1 cellular context compared by ENCODE assay signal in the genomic region with DNA sequence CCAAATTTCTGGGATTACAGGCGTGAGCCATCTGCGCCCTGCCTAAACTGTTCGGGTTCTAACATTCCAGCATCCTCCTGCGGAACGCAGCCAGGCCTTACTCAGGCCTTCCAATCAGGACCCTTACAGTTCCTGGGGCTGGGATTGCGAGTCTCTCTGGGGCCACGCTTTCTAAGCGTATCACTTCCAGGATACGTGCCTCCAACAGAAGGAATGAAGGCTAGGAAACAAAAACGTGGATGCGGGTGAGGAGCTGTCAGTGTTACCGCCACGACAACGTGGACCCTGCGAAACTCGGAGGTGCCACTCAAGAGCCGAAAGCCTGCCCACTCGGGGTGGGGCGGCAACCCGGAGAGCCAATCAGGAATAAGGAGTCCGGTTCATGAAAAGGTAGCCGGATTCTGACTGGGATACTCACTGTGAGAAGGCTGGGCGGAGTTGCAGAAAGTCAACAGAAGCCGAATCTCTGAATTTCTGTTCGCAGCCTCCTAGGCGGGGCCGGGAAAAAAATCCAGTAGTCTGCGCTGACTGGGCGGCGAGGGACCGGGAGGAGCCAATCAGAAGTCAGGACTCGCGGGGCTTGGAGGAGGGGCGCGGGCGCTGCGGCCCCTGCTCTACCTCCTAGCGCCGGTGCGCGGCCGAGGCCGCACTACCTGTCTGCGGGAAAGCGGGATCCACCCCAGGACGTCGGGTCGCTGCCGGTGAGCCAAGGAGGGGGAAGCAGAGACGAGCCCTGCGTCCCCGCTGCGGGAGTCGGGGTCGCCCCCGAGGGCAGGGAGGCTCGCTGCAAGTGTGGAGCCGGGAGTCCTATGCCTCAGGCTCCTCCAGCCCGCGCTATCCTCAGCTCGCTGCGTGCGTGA.
TF ChIP-seq lines count a peak whose summit lies in the region.

A gene with protein sequence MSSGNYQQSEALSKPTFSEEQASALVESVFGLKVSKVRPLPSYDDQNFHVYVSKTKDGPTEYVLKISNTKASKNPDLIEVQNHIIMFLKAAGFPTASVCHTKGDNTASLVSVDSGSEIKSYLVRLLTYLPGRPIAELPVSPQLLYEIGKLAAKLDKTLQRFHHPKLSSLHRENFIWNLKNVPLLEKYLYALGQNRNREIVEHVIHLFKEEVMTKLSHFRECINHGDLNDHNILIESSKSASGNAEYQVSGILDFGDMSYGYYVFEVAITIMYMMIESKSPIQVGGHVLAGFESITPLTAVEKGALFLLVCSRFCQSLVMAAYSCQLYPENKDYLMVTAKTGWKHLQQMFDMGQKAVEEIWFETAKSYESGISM (plus strand): TSS at position 607 of the 860 bp plus-strand sequence. CDS start 5,512 bp downstream, outside the sequence.

TF ChIP-seq in K562, 482 proteins besides CTCF, POLR2A, EP300 and RAD21 (continued from another document and continues in another):
- TF ChIP-seq, protein P1, sequence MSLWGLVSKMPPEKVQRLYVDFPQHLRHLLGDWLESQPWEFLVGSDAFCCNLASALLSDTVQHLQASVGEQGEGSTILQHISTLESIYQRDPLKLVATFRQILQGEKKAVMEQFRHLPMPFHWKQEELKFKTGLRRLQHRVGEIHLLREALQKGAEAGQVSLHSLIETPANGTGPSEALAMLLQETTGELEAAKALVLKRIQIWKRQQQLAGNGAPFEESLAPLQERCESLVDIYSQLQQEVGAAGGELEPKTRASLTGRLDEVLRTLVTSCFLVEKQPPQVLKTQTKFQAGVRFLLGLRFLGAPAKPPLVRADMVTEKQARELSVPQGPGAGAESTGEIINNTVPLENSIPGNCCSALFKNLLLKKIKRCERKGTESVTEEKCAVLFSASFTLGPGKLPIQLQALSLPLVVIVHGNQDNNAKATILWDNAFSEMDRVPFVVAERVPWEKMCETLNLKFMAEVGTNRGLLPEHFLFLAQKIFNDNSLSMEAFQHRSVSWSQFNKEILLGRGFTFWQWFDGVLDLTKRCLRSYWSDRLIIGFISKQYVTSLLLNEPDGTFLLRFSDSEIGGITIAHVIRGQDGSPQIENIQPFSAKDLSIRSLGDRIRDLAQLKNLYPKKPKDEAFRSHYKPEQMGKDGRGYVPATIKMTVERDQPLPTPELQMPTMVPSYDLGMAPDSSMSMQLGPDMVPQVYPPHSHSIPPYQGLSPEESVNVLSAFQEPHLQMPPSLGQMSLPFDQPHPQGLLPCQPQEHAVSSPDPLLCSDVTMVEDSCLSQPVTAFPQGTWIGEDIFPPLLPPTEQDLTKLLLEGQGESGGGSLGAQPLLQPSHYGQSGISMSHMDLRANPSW (CRISPR knock-in tag; IDR thresholded peaks at IDR 0.05), result no peak
- TF ChIP-seq, protein P2, sequence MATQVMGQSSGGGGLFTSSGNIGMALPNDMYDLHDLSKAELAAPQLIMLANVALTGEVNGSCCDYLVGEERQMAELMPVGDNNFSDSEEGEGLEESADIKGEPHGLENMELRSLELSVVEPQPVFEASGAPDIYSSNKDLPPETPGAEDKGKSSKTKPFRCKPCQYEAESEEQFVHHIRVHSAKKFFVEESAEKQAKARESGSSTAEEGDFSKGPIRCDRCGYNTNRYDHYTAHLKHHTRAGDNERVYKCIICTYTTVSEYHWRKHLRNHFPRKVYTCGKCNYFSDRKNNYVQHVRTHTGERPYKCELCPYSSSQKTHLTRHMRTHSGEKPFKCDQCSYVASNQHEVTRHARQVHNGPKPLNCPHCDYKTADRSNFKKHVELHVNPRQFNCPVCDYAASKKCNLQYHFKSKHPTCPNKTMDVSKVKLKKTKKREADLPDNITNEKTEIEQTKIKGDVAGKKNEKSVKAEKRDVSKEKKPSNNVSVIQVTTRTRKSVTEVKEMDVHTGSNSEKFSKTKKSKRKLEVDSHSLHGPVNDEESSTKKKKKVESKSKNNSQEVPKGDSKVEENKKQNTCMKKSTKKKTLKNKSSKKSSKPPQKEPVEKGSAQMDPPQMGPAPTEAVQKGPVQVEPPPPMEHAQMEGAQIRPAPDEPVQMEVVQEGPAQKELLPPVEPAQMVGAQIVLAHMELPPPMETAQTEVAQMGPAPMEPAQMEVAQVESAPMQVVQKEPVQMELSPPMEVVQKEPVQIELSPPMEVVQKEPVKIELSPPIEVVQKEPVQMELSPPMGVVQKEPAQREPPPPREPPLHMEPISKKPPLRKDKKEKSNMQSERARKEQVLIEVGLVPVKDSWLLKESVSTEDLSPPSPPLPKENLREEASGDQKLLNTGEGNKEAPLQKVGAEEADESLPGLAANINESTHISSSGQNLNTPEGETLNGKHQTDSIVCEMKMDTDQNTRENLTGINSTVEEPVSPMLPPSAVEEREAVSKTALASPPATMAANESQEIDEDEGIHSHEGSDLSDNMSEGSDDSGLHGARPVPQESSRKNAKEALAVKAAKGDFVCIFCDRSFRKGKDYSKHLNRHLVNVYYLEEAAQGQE (CRISPR knock-in tag; IDR thresholded peaks at IDR 0.05; ENCODE audit: low read depth), result 0 out of 2 replicates have a peak, but pooled peaks have one; percentile 38
- TF ChIP-seq, protein P3, sequence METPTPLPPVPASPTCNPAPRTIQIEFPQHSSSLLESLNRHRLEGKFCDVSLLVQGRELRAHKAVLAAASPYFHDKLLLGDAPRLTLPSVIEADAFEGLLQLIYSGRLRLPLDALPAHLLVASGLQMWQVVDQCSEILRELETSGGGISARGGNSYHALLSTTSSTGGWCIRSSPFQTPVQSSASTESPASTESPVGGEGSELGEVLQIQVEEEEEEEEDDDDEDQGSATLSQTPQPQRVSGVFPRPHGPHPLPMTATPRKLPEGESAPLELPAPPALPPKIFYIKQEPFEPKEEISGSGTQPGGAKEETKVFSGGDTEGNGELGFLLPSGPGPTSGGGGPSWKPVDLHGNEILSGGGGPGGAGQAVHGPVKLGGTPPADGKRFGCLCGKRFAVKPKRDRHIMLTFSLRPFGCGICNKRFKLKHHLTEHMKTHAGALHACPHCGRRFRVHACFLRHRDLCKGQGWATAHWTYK (CRISPR knock-in tag; IDR thresholded peaks at IDR 0.05), result 0 out of 2 replicates have a peak, but pooled peaks have one; percentile 32
- TF ChIP-seq CXXC5 (CRISPR knock-in tag; IDR thresholded peaks at IDR 0.05), result peak; percentile 75
- peak in 1 of 2 experiments; percentile 78; a peak in 2 of 4 replicates for TF ChIP-seq HDAC1 (IDR thresholded peaks at IDR 0.05)
- peak; percentile 53 for TF ChIP-seq HMGN3 (IDR thresholded peaks at IDR 0.05; ENCODE audit: borderline replicate concordance, extremely low read depth, insufficient read length, low read depth, low read length)
- TF ChIP-seq ZEB2 (IDR thresholded peaks at IDR 0.05), result peak; percentile 46; the same call in 1 of the 2 replicates
- TF ChIP-seq SUPT5H (IDR thresholded peaks at IDR 0.05), result peak; percentile 57; the same call in 1 of the 2 replicates
- no peak for TF ChIP-seq FOXM1 (IDR thresholded peaks at IDR 0.05; ENCODE audit: low read depth)
- TF ChIP-seq FOXM1 (CRISPR knock-in tag; IDR thresholded peaks at IDR 0.05; ENCODE audit: low read depth), result peak; percentile 86
- 0 out of 2 replicates have a peak, but pooled peaks have one; percentile 20 for TF ChIP-seq ATF7 (IDR thresholded peaks at IDR 0.05)
- TF ChIP-seq NCOA4 (IDR thresholded peaks at IDR 0.05; ENCODE audit: partially characterized antibody), result no peak
- TF ChIP-seq ATF1 (CRISPR knock-in tag; IDR thresholded peaks at IDR 0.05), result no peak
- TF ChIP-seq ATF1 (tag; IDR thresholded peaks at IDR 0.05), result peak; percentile 69; the same call in 1 of the 2 replicates
- TF ChIP-seq, protein P4, sequence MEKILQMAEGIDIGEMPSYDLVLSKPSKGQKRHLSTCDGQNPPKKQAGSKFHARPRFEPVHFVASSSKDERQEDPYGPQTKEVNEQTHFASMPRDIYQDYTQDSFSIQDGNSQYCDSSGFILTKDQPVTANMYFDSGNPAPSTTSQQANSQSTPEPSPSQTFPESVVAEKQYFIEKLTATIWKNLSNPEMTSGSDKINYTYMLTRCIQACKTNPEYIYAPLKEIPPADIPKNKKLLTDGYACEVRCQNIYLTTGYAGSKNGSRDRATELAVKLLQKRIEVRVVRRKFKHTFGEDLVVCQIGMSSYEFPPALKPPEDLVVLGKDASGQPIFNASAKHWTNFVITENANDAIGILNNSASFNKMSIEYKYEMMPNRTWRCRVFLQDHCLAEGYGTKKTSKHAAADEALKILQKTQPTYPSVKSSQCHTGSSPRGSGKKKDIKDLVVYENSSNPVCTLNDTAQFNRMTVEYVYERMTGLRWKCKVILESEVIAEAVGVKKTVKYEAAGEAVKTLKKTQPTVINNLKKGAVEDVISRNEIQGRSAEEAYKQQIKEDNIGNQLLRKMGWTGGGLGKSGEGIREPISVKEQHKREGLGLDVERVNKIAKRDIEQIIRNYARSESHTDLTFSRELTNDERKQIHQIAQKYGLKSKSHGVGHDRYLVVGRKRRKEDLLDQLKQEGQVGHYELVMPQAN (IDR thresholded peaks at IDR 0.05; ENCODE audit: borderline replicate concordance), result peak; percentile 89
- TF ChIP-seq SAP30 (IDR thresholded peaks at IDR 0.05; ENCODE audit: borderline replicate concordance, insufficient read depth, low read depth, low read length, poor library complexity, severe bottlenecking), result peak; percentile 71
- TF ChIP-seq FOXK2 (conservative IDR thresholded peaks at IDR 0.05 in 1 of 2, IDR thresholded peaks at IDR 0.05 in 1 of 2; ENCODE audit: low read depth in 2 of 2), result peak; percentile 51 to 63; a peak in 2 of 4 replicates
- no peak for TF ChIP-seq RBM17 (IDR thresholded peaks at IDR 0.05; ENCODE audit: borderline replicate concordance, low read depth, low read length)
- peak; percentile 83 for TF ChIP-seq RB1 (IDR thresholded peaks at IDR 0.05; ENCODE audit: low read depth)
- TF ChIP-seq ZBTB7A (IDR thresholded peaks at IDR 0.05; ENCODE audit: borderline replicate concordance, control insufficient read depth, low read depth, low read length), result peak; percentile 88; the same call in 1 of the 2 replicates
- peak; percentile 81 to 83 for TF ChIP-seq NRF1 (conservative IDR thresholded peaks at IDR 0.05 in 1 of 2, IDR thresholded peaks at IDR 0.05 in 1 of 2)
- peak; percentile 11; the same call in 1 of the 2 replicates for TF ChIP-seq ARID1B (IDR thresholded peaks at IDR 0.05)
- TF ChIP-seq SP2 (IDR thresholded peaks at IDR 0.05; ENCODE audit: extremely low read depth, low read depth, low read length, poor library complexity, severe bottlenecking), result peak; percentile 38
- peak; percentile 44 for TF ChIP-seq TAF1 (IDR thresholded peaks at IDR 0.05; ENCODE audit: control insufficient read depth, extremely low read depth, insufficient read depth, low read length, severe bottlenecking)
- TF ChIP-seq, protein P5, sequence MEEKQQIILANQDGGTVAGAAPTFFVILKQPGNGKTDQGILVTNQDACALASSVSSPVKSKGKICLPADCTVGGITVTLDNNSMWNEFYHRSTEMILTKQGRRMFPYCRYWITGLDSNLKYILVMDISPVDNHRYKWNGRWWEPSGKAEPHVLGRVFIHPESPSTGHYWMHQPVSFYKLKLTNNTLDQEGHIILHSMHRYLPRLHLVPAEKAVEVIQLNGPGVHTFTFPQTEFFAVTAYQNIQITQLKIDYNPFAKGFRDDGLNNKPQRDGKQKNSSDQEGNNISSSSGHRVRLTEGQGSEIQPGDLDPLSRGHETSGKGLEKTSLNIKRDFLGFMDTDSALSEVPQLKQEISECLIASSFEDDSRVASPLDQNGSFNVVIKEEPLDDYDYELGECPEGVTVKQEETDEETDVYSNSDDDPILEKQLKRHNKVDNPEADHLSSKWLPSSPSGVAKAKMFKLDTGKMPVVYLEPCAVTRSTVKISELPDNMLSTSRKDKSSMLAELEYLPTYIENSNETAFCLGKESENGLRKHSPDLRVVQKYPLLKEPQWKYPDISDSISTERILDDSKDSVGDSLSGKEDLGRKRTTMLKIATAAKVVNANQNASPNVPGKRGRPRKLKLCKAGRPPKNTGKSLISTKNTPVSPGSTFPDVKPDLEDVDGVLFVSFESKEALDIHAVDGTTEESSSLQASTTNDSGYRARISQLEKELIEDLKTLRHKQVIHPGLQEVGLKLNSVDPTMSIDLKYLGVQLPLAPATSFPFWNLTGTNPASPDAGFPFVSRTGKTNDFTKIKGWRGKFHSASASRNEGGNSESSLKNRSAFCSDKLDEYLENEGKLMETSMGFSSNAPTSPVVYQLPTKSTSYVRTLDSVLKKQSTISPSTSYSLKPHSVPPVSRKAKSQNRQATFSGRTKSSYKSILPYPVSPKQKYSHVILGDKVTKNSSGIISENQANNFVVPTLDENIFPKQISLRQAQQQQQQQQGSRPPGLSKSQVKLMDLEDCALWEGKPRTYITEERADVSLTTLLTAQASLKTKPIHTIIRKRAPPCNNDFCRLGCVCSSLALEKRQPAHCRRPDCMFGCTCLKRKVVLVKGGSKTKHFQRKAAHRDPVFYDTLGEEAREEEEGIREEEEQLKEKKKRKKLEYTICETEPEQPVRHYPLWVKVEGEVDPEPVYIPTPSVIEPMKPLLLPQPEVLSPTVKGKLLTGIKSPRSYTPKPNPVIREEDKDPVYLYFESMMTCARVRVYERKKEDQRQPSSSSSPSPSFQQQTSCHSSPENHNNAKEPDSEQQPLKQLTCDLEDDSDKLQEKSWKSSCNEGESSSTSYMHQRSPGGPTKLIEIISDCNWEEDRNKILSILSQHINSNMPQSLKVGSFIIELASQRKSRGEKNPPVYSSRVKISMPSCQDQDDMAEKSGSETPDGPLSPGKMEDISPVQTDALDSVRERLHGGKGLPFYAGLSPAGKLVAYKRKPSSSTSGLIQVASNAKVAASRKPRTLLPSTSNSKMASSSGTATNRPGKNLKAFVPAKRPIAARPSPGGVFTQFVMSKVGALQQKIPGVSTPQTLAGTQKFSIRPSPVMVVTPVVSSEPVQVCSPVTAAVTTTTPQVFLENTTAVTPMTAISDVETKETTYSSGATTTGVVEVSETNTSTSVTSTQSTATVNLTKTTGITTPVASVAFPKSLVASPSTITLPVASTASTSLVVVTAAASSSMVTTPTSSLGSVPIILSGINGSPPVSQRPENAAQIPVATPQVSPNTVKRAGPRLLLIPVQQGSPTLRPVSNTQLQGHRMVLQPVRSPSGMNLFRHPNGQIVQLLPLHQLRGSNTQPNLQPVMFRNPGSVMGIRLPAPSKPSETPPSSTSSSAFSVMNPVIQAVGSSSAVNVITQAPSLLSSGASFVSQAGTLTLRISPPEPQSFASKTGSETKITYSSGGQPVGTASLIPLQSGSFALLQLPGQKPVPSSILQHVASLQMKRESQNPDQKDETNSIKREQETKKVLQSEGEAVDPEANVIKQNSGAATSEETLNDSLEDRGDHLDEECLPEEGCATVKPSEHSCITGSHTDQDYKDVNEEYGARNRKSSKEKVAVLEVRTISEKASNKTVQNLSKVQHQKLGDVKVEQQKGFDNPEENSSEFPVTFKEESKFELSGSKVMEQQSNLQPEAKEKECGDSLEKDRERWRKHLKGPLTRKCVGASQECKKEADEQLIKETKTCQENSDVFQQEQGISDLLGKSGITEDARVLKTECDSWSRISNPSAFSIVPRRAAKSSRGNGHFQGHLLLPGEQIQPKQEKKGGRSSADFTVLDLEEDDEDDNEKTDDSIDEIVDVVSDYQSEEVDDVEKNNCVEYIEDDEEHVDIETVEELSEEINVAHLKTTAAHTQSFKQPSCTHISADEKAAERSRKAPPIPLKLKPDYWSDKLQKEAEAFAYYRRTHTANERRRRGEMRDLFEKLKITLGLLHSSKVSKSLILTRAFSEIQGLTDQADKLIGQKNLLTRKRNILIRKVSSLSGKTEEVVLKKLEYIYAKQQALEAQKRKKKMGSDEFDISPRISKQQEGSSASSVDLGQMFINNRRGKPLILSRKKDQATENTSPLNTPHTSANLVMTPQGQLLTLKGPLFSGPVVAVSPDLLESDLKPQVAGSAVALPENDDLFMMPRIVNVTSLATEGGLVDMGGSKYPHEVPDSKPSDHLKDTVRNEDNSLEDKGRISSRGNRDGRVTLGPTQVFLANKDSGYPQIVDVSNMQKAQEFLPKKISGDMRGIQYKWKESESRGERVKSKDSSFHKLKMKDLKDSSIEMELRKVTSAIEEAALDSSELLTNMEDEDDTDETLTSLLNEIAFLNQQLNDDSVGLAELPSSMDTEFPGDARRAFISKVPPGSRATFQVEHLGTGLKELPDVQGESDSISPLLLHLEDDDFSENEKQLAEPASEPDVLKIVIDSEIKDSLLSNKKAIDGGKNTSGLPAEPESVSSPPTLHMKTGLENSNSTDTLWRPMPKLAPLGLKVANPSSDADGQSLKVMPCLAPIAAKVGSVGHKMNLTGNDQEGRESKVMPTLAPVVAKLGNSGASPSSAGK (IDR thresholded peaks at IDR 0.05), result peak; percentile 22; the same call in 1 of the 2 replicates
- no peak for TF ChIP-seq HDAC3 (IDR thresholded peaks at IDR 0.05; ENCODE audit: borderline replicate concordance, partially characterized antibody)
- no peak for TF ChIP-seq CBFA2T2 (conservative IDR thresholded peaks at IDR 0.05)
- peak; percentile 86 for TF ChIP-seq CTBP1 (IDR thresholded peaks at IDR 0.05; ENCODE audit: borderline replicate concordance)
